26 cellular contexts compared by ENCODE assay signal in the genomic region with DNA sequence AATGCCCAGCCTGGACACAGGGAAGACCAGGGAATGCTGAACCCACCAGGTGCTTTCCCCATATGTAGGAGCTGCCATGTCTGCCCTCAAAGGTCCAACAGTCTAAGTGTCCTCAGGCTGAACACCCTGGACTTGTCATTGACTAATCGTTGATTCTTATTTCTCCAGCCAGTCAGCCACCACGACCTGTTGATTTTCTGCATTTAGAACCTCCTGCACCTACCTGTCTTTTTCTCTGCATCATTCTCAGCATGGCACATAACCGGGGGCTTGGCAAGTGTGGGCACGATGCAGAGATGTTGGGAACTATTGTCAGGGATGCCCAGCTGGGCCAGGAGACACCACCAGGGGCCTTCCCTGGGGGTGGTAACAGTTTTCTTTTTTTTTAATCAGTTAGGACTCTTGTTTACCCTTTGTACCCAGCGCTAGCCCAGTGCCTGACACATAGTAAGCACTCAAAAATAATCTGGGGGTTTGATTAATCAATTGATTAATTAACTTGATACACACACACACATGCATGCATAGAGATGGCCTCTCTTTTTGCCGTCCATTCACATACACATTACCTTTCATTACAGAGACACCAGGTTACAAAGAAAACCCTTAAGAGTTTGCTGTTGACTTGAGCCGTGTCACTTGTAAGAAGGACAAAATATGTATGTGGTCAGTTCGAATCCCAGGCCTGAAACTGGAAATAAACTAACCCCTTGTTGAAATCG. TPM values are rescaled to one million over a fixed set of nuclear protein-coding genes. Genes with fewer than 3 reads are reported as not detected.
DNase-seq lines count a peak whose midpoint lies in the region; ATAC-seq and TF ChIP-seq lines count a peak whose summit lies in the region.
"Had no signal": no experiment of that assay in that cellular context is flagged by ENCODE, and none has a peak within 500 bp of the region (broad histone marks: within the 10 kb centered on the region; RNA-seq: fewer than 3 reads in every experiment).

No MANE protein-coding gene starts in this region.

- H3K27ac Mint-ChIP-seq in activated T-cell treated with anti-CD3 and anti-CD28 coated beads, Interleukin-2, amount 50 U/mL, for 24 hours, result no peak overlapping the region
- no peak overlapping the region for H3K27ac Mint-ChIP-seq in T-cell
- H3K27ac Mint-ChIP-seq: activated T-helper 1 cell treated with anti-CD3 and anti-CD28 coated beads, Interleukin-12 subunit alpha, Interleukin-12 subunit beta, Interleukin-2, Interleukin-4 antibody, amounts not matched to agents 30 ng/mL and 10 ng/mL and 1 ng/mL, durations not matched to agents 14 hours and 24 hours and 36 hours; CD14-positive monocyte; T-helper 1 cell treated with Interleukin-12 subunit alpha and Interleukin-12 subunit beta and Interleukin-4 antibody, amounts not matched to agents 30 μg/mL and 1 μg/mL, for 36 hours had no signal

- H3K9me2 ChIP-seq in HCT116 (ENCODE audit: insufficient read depth), result no peaks in the 10 kb centered on the region
- no peaks in the 10 kb centered on the region for H3K9me2 ChIP-seq in PC-3 (replicated peaks; ENCODE audit: low read length)

- peaks cover 34% of the 10 kb centered on the region for H3K27me3 Mint-ChIP-seq in activated T-cell treated with anti-CD3 and anti-CD28 coated beads, Interleukin-2, amount 50 U/mL, for 24 hours
- H3K27me3 Mint-ChIP-seq in T-cell, result peaks cover 21 to 24% of the 10 kb centered on the region in 2 donors

- no peaks in the 10 kb centered on the region for H3K4me1 Mint-ChIP-seq in activated T-cell treated with anti-CD3 and anti-CD28 coated beads, Interleukin-2, amount 50 U/mL, for 24 hours (ENCODE audit: low read depth)
- H3K4me1 Mint-ChIP-seq in T-cell, result peaks cover 0 to 2% (median 0%) of the 10 kb centered on the region in 3 donors

- no TSS peak for BruUV-seq in HCT116 (replicated peaks; lab: Mats Ljungman, UMichigan)
- TSS peak; percentile 67 for BruUV-seq in PC-3 (replicated peaks; lab: Mats Ljungman, UMichigan)

- intact Hi-C loops in HCT116 (cut with micrococcal nuclease), result no loop called here
- intact Hi-C loops in PC-3 (cut with micrococcal nuclease), result loop anchor here (1.0 to 2.0 kb wide), 2 partner anchors 10 to 18 kb away; no protein-coding TSS in a partner anchor

- CTCF ChIA-PET in HCT116 (lab: Charles Lee) (interaction anchor here (1.9 kb wide), 1 partner anchor 21 kb away, joined by 7 read pairs; no protein-coding TSS in a partner anchor), PC-3 (lab: Charles Lee) (interaction anchor here (0.5 to 0.8 kb wide), 2 partner anchors 39 to 198 kb away, joined by 3 to 4 read pairs; no protein-coding TSS in a partner anchor), T-cell (lab: Charles Lee) (no interaction called here)

- H3K9ac ChIP-seq in HCT116 (ENCODE audit: low read length) (no peak overlapping the region), PC-3 (ENCODE audit: low read length) (peak overlapping the region; percentile 47), trophoblast cell (ENCODE audit: low read length) (no peak overlapping the region)

- H3F3A ChIP-seq in PC-3 (ENCODE audit: low read length, unreplicated experiment), result no peaks in the 10 kb centered on the region

- TF ChIP-seq CTCF in HCT116 (IDR thresholded peaks at IDR 0.05 in 2 of 3, conservative IDR thresholded peaks at IDR 0.05 in 1 of 3; ENCODE audit: borderline replicate concordance in 1 of 3, insufficient read depth in 1 of 3, low read depth in 2 of 3, low read length in 2 of 3) (no peak), PC-3 (conservative IDR thresholded peaks at IDR 0.05; ENCODE audit: low read depth, low read length) (no peak), epithelial cell of esophagus (IDR thresholded peaks at IDR 0.05; ENCODE audit: insufficient read depth, low read depth, low read length, missing control alignments) (no peak), WERI-Rb-1 (IDR thresholded peaks at IDR 0.05; ENCODE audit: low read depth, low read length) (no peak)

- no peak for ATAC-seq in HCT116
- ATAC-seq in PC-3, result no peak
- ATAC-seq in GM21381 (IDR thresholded peaks at IDR 0.05; ENCODE audit: unreplicated experiment), result no peak
- no peak for ATAC-seq in T-cell (replicated peaks in 1 of 4)
- ATAC-seq: activated CD4-positive, CD25-positive, alpha-beta regulatory T cell treated with anti-CD3 and anti-CD28 coated beads, Interleukin-2, amount 50 U/mL, for 24 hours had no signal

- H3K27me3 ChIP-seq in HCT116 (ENCODE audit: insufficient read depth, low read length) (no peaks in the 10 kb centered on the region), PC-3 (ENCODE audit: low read length) (no peaks in the 10 kb centered on the region), trophoblast cell (ENCODE audit: insufficient read depth, low read length) (no peaks in the 10 kb centered on the region), WERI-Rb-1 (ENCODE audit: insufficient read depth, low read depth, severe bottlenecking) (no peaks in the 10 kb centered on the region)
- H3K27me3 ChIP-seq: sigmoid colon, SJCRH30 had no signal

- H3K9me3 ChIP-seq in HCT116 (ENCODE audit: control insufficient read depth in 1 of 2, insufficient read depth in 1 of 2, low read depth in 1 of 2, low read length in 2 of 2), result no peaks in the 10 kb centered on the region
- no peaks in the 10 kb centered on the region for H3K9me3 ChIP-seq in PC-3 (ENCODE audit: low read length)
- H3K9me3 ChIP-seq in trophoblast cell (ENCODE audit: insufficient read depth, low read depth, low read length), result no peaks in the 10 kb centered on the region
- H3K9me3 ChIP-seq in WERI-Rb-1 (ENCODE audit: severe bottlenecking), result no peaks in the 10 kb centered on the region
- H3K9me3 ChIP-seq: prostate gland, sigmoid colon, SJCRH30 had no signal

- RAD21 ChIA-PET in HCT116 (lab: Charles Lee; ENCODE audit: low non-redundant PET in 1 of 2, low total read pairs in 2 of 2, uncharacterized antibody in 2 of 2, unreplicated experiment in 2 of 2), result no interaction called here

- H4K20me1 ChIP-seq in HCT116 (ENCODE audit: insufficient read depth) (no peaks in the 10 kb centered on the region), PC-3 (ENCODE audit: low read length) (no peaks in the 10 kb centered on the region)

- no CpG with 5 or more reads among the region's 9 CpGs for WGBS in trophoblast cell (ENCODE audit: extremely low coverage, insufficient coverage, insufficient read length)

- peaks cover 6% of the 10 kb centered on the region for H3K79me1 ChIP-seq in trophoblast cell (ENCODE audit: low read length)

- H4K8ac ChIP-seq in trophoblast cell (ENCODE audit: low read depth, low read length), result no peak overlapping the region

- H2BK120ac ChIP-seq in trophoblast cell (ENCODE audit: insufficient read depth, low read length, poor library complexity), result no peak overlapping the region

- H3K9me3 Mint-ChIP-seq in activated T-cell treated with anti-CD3 and anti-CD28 coated beads, Interleukin-2, amount 50 U/mL, for 24 hours, result no peaks in the 10 kb centered on the region
- no peaks in the 10 kb centered on the region for H3K9me3 Mint-ChIP-seq in T-cell
- H3K9me3 Mint-ChIP-seq: activated T-helper 1 cell treated with anti-CD3 and anti-CD28 coated beads, Interleukin-12 subunit alpha, Interleukin-12 subunit beta, Interleukin-2, Interleukin-4 antibody, amounts not matched to agents 30 ng/mL and 10 ng/mL and 1 ng/mL, durations not matched to agents 14 hours and 24 hours and 36 hours; T-helper 1 cell treated with Interleukin-12 subunit alpha and Interleukin-12 subunit beta and Interleukin-4 antibody, amounts not matched to agents 30 μg/mL and 1 μg/mL, for 36 hours had no signal

- no peak overlapping the region for H3K18ac ChIP-seq in trophoblast cell (ENCODE audit: low read length)

- H4K12ac ChIP-seq in trophoblast cell (ENCODE audit: low read depth, low read length), result no peak overlapping the region

- no peak overlapping the region for H3K4me3 Mint-ChIP-seq in activated T-cell treated with anti-CD3 and anti-CD28 coated beads, Interleukin-2, amount 50 U/mL, for 24 hours
- no peak overlapping the region for H3K4me3 Mint-ChIP-seq in T-cell
- H3K4me3 Mint-ChIP-seq: activated T-helper 1 cell treated with anti-CD3 and anti-CD28 coated beads, Interleukin-12 subunit alpha, Interleukin-12 subunit beta, Interleukin-2, Interleukin-4 antibody, amounts not matched to agents 30 ng/mL and 10 ng/mL and 1 ng/mL, durations not matched to agents 14 hours and 24 hours and 36 hours; CD14-positive monocyte; neural crest cell; T-helper 1 cell treated with Interleukin-12 subunit alpha and Interleukin-12 subunit beta and Interleukin-4 antibody, amounts not matched to agents 30 μg/mL and 1 μg/mL, for 36 hours had no signal

- TF ChIP-seq RAD21 in HCT116 (IDR thresholded peaks at IDR 0.05; ENCODE audit: low read depth), result no peak

- H3K4me3 ChIP-seq in HCT116 (replicated peaks in 1 of 2; ENCODE audit: low read depth in 1 of 2, low read length in 2 of 2) (no peak overlapping the region), PC-3 (ENCODE audit: low read length) (no peak overlapping the region), epithelial cell of esophagus (ENCODE audit: low read length) (no peak overlapping the region), trophoblast cell (ENCODE audit: low read depth, low read length) (no peak overlapping the region), WERI-Rb-1 (ENCODE audit: low read depth, low read length) (no peak overlapping the region)
- H3K4me3 ChIP-seq: dorsolateral prefrontal cortex, prostate gland, sigmoid colon, SJCRH30 had no signal

- H3K79me2 ChIP-seq in HCT116 (ENCODE audit: insufficient read depth, low read length) (no peaks in the 10 kb centered on the region), PC-3 (ENCODE audit: low read length) (no peaks in the 10 kb centered on the region), trophoblast cell (ENCODE audit: control insufficient read depth, insufficient read depth, low read length, poor library complexity) (no peaks in the 10 kb centered on the region)

- H3K27ac ChIP-seq in HCT116 (ENCODE audit: low read depth, low read length) (no peak overlapping the region), PC-3 (ENCODE audit: low read length) (peak overlapping the region; percentile 85), trophoblast cell (ENCODE audit: low read depth, low read length) (no peak overlapping the region), WERI-Rb-1 (no peak overlapping the region)
- H3K27ac ChIP-seq: dorsolateral prefrontal cortex, prostate gland, sigmoid colon, SJCRH30 had no signal

- no peak overlapping the region for H2AK5ac ChIP-seq in trophoblast cell (ENCODE audit: low read length)

- H3K36me3 Mint-ChIP-seq in activated T-cell treated with anti-CD3 and anti-CD28 coated beads, Interleukin-2, amount 50 U/mL, for 24 hours (ENCODE audit: low read depth), result no peaks in the 10 kb centered on the region
- no peaks in the 10 kb centered on the region for H3K36me3 Mint-ChIP-seq in T-cell
- H3K36me3 Mint-ChIP-seq: CD14-positive monocyte had no signal

- POLR2A ChIA-PET in HCT116 (lab: Charles Lee), result no interaction called here
- POLR2A ChIA-PET in PC-3 (lab: Charles Lee; ENCODE audit: unreplicated experiment), result interaction anchor here (0.6 kb wide), 1 partner anchor 8 kb away, joined by 4 read pairs; no protein-coding TSS in a partner anchor
- POLR2A ChIA-PET in T-cell (lab: Charles Lee), result no interaction called here

- no peak for DNase-seq in HCT116 (ENCODE audit: low read depth, low spot score)
- no peak for DNase-seq in PC-3
- DNase-seq in epithelial cell of esophagus (ENCODE audit: low read depth), result peak; percentile 66
- no peak for DNase-seq in trophoblast cell
- no peak for DNase-seq in WERI-Rb-1
- DNase-seq in activated T-cell treated with anti-CD3 and anti-CD28 coated beads, Interleukin-2, amount 50 U/mL, for 24 hours, result no peak
- no peak for DNase-seq in T-cell
- DNase-seq: activated CD4-positive, alpha-beta T cell treated with anti-CD3 and anti-CD28 coated beads, Interleukin-2, amount 50 U/mL, for 48 hours; activated naive CD4-positive, alpha-beta T cell treated with anti-CD3 and anti-CD28 coated beads, Interleukin-2, amount 50 U/mL, for 16 hours; DND-41; dorsolateral prefrontal cortex; NCI-H1092; NCI-H187; NCI-H2171 treated with DMSO at 0.1 percent for 48 hours; NCI-H524 treated with DMSO at 0.1 percent for 48 hours; sigmoid colon; SJCRH30; stimulated activated naive CD4-positive, alpha-beta T cell had no signal

- H3K4me2 ChIP-seq in HCT116 (ENCODE audit: low read length) (0 out of 2 replicates have a peak overlapping the region, but pooled peaks have one; percentile 10), PC-3 (ENCODE audit: low read length) (peak overlapping the region; percentile 63), trophoblast cell (ENCODE audit: low read length) (no peak overlapping the region)

- peak overlapping the region; percentile 16 for H4K91ac ChIP-seq in trophoblast cell (ENCODE audit: low read depth, low read length)

- no peak overlapping the region for H2AFZ ChIP-seq in HCT116 (ENCODE audit: low read depth, low read length, poor library complexity, severe bottlenecking)
- peak overlapping the region; percentile 16; the same call in 1 of the 2 replicates for H2AFZ ChIP-seq in PC-3 (ENCODE audit: low read length)
- no peak overlapping the region for H2AFZ ChIP-seq in trophoblast cell (ENCODE audit: insufficient read depth, low read length, poor library complexity)

- H3K4me1 ChIP-seq in HCT116 (ENCODE audit: control insufficient read depth in 1 of 2, insufficient read depth in 2 of 2, low read length in 2 of 2), result peaks cover 20 to 41% of the 10 kb centered on the region in 2 experiments
- H3K4me1 ChIP-seq in PC-3 (ENCODE audit: insufficient read depth, low read length), result peaks cover 56% of the 10 kb centered on the region
- H3K4me1 ChIP-seq in trophoblast cell (ENCODE audit: control insufficient read depth in 1 of 2, insufficient read depth in 2 of 2, low read length in 2 of 2), result peaks cover 16 to 22% of the 10 kb centered on the region in 2 experiments
- H3K4me1 ChIP-seq: prostate gland had no signal

- H2BK5ac ChIP-seq in trophoblast cell (ENCODE audit: low read depth, low read length, poor library complexity), result no peak overlapping the region

- TF ChIP-seq POLR2A in HCT116 (IDR thresholded peaks at IDR 0.05; ENCODE audit: borderline replicate concordance, extremely low read depth, insufficient read depth, insufficient read length), result no peak

- peak overlapping the region; percentile 7 for H2BK12ac ChIP-seq in trophoblast cell (ENCODE audit: low read length)

- no peak overlapping the region for H3K14ac ChIP-seq in trophoblast cell (ENCODE audit: low read length)

- no peak overlapping the region for H3K4ac ChIP-seq in trophoblast cell (ENCODE audit: low read depth, low read length)

- no peak overlapping the region for H3K23ac ChIP-seq in trophoblast cell (ENCODE audit: low read length)

- H3K36me3 ChIP-seq in HCT116 (ENCODE audit: control insufficient read depth in 1 of 2, insufficient read depth in 2 of 2, low read length in 2 of 2) (no peaks in the 10 kb centered on the region), PC-3 (ENCODE audit: low read depth, low read length) (no peaks in the 10 kb centered on the region), trophoblast cell (ENCODE audit: control insufficient read depth in 1 of 2, insufficient read depth in 2 of 2, low read length in 2 of 2) (no peaks in the 10 kb centered on the region), WERI-Rb-1 (no peaks in the 10 kb centered on the region)
- H3K36me3 ChIP-seq: prostate gland, sigmoid colon, SJCRH30 had no signal

RNA-seq across cellular contexts. Expression of a gene that starts 29.0 kb away (rescaled TPM):
- total RNA-seq in HCT116 (2021; ENCODE audit: unreplicated experiment), result 0.05 TPM
- 0.02 and 0.04 TPM in 2 replicates for polyA plus RNA-seq in HCT116 (2012)
- total RNA-seq in PC-3 (2014; rRNA removed), result 1.5 and 2.4 TPM in 2 replicates
- polyA plus RNA-seq in trophoblast cell (2013), result 8.9 and 9.3 TPM in 2 replicates
- under 1 TPM in 4 of 5 donors, not detected in 1; 0.03 to 0.14 (median 0.08) TPM for total RNA-seq in T-cell
- total RNA-seq: activated T-helper 1 cell treated with anti-CD3 and anti-CD28 coated beads, Interleukin-12 subunit alpha, Interleukin-12 subunit beta, Interleukin-2, Interleukin-4 antibody, amounts not matched to agents 30 ng/mL and 10 ng/mL and 1 ng/mL, durations not matched to agents 14 hours and 24 hours and 36 hours had no signal
- polyA plus RNA-seq: CD14-positive monocyte had no signal

RNA-seq across cellular contexts. Expression of a gene that starts 43.6 kb away (rescaled TPM):
- not detected for total RNA-seq in HCT116 (2021; ENCODE audit: unreplicated experiment)
- polyA plus RNA-seq in HCT116 (2012), result not detected in 2 replicates
- total RNA-seq in PC-3 (2014; rRNA removed), result 1.3 and 1.7 TPM in 2 replicates
- 0.06 and 0.08 TPM in 2 replicates for polyA plus RNA-seq in trophoblast cell (2013)
- total RNA-seq in T-cell, result not detected
- total RNA-seq: activated T-helper 1 cell treated with anti-CD3 and anti-CD28 coated beads, Interleukin-12 subunit alpha, Interleukin-12 subunit beta, Interleukin-2, Interleukin-4 antibody, amounts not matched to agents 30 ng/mL and 10 ng/mL and 1 ng/mL, durations not matched to agents 14 hours and 24 hours and 36 hours; lung microvascular endothelial cell; neural crest cell; SJCRH30 had no signal
- polyA plus RNA-seq: CD14-positive monocyte, sigmoid colon had no signal

Comparison
In these comparisons a context has a peak if more than half of its experiments do, and no peak if none do; other contexts are left out.
1. CTCF ChIA-PET loops: an anchor here in HCT116 (1.9 kb wide) and PC-3 (0.5 to 0.8 kb wide); none called in T-cell.